In the genomic region with DNA sequence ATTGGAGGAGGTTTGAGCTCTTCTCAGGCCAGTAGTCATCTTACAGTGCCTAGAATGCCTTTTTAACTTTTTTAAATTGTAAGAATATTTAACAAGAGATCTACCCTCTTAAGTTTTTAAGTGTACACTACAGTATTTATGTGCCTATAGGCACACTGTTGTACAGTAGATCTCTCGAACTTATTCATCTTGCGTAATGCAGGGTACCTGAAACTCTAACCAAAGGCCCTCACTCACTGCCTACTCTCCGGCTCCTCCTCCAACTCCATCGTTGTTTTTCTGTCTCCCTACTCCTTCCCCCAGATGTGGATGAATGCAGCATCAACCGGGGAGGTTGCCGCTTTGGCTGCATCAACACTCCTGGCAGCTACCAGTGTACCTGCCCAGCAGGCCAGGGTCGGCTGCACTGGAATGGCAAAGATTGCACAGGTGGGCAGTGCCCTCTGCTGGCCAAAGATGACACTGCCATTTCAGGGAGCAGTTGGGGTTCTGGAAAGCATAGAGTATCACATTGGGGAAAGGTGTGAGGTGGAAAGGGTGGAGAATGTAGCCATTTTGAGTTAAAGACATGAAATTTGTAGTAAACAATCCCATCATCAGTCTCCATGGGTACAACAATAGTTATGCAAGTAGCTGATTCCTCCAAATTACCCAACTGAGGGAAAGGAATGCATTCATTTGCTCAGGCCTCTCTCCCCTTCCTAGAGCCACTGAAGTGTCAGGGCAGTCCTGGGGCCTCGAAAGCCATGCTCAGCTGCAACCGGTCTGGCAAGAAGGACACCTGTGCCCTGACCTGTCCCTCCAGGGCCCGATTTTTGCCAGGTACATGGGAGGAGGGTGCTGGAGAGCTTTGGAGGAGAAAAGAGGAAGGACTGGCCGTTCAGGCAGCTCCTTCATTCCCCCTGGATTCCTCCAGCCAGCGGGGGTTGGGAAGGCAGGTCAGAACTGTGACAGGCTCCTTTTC, we compare ENCODE assay signal across 8 cellular contexts.
DNase-seq lines count a peak whose midpoint lies in the region; ATAC-seq and TF ChIP-seq lines count a peak whose summit lies in the region.

No MANE protein-coding gene starts in this region.

- no peaks in the 10 kb centered on the region for H3K4me1 ChIP-seq in OCI-LY3 (ENCODE audit: low read length)

- H3K4me1 Mint-ChIP-seq in nephron = peaks cover 34% of the 10 kb centered on the region

- no peak overlapping the region for H2AFZ ChIP-seq in OCI-LY3 (ENCODE audit: low read depth, low read length)

- no peaks in the 10 kb centered on the region for H3K36me3 ChIP-seq in OCI-LY3 (replicated peaks; ENCODE audit: low read depth, low read length)

- H3K9me3 ChIP-seq in OCI-LY3 (ENCODE audit: insufficient read depth, low read length) = no peaks in the 10 kb centered on the region

- H3K79me2 ChIP-seq in OCI-LY3 (ENCODE audit: low read length) = no peaks in the 10 kb centered on the region

- no peak overlapping the region for H3K4me2 ChIP-seq in OCI-LY3 (ENCODE audit: low read length)

- no peak for TF ChIP-seq POLR2A in GM18505 (IDR thresholded peaks at IDR 0.05; ENCODE audit: borderline replicate concordance, extremely low read depth, insufficient read depth, insufficient read length)

- H3K36me3 Mint-ChIP-seq in nephron (ENCODE audit: low read depth) = peaks cover 45% of the 10 kb centered on the region

- no peak overlapping the region for H3K4me3 Mint-ChIP-seq in nephron

- no peaks in the 10 kb centered on the region for H3K27me3 Mint-ChIP-seq in nephron (ENCODE audit: low read depth)

- peak overlapping the region; percentile 4 to 50 (median 9) for H3K27ac Mint-ChIP-seq in nephron

- no peaks in the 10 kb centered on the region for H3K27me3 ChIP-seq in OCI-LY3 (ENCODE audit: low read depth, low read length)

- H3K9ac ChIP-seq in OCI-LY3 (ENCODE audit: low read length) = no peak overlapping the region

- H3K9me3 Mint-ChIP-seq in nephron = no peaks in the 10 kb centered on the region

- no peaks in the 10 kb centered on the region for H4K20me1 ChIP-seq in OCI-LY3 (ENCODE audit: insufficient read depth, low read length)

- no peak overlapping the region for H3K4me3 ChIP-seq in OCI-LY3 (ENCODE audit: low read length)

- H3K27ac ChIP-seq in OCI-LY3 (ENCODE audit: low read length) = no peak overlapping the region

- ATAC-seq in GM18505 (IDR thresholded peaks at IDR 0.05; ENCODE audit: unreplicated experiment) = no peak

- DNase-seq in DMS153 (lab: John Stamatoyannopoulos, UW) (peak; percentile 51), HK-2 (ENCODE audit: unreplicated experiment) (peak; percentile 68), activated T-cell treated with anti-CD3 and anti-CD28 coated beads for 48 hours (ENCODE audit: low read depth) (peak; percentile 68), fibroblast of gingiva (ENCODE audit: low read depth) (peak; percentile 36)
- peak; percentile 61 for DNase-seq in stimulated activated naive CD4-positive, alpha-beta T cell treated with Interleukin-2 at 50 U/mL for 16 hours (lab: John Stamatoyannopoulos, UW)

- TF ChIP-seq CTCF in OCI-LY3 (IDR thresholded peaks at IDR 0.05; ENCODE audit: low read depth, low read length) (peak; percentile 88), nephron (IDR thresholded peaks at IDR 0.05; ENCODE audit: unreplicated experiment in 3 of 3) (peak; percentile 96 to 97 (median 97))
